In the genomic region with DNA sequence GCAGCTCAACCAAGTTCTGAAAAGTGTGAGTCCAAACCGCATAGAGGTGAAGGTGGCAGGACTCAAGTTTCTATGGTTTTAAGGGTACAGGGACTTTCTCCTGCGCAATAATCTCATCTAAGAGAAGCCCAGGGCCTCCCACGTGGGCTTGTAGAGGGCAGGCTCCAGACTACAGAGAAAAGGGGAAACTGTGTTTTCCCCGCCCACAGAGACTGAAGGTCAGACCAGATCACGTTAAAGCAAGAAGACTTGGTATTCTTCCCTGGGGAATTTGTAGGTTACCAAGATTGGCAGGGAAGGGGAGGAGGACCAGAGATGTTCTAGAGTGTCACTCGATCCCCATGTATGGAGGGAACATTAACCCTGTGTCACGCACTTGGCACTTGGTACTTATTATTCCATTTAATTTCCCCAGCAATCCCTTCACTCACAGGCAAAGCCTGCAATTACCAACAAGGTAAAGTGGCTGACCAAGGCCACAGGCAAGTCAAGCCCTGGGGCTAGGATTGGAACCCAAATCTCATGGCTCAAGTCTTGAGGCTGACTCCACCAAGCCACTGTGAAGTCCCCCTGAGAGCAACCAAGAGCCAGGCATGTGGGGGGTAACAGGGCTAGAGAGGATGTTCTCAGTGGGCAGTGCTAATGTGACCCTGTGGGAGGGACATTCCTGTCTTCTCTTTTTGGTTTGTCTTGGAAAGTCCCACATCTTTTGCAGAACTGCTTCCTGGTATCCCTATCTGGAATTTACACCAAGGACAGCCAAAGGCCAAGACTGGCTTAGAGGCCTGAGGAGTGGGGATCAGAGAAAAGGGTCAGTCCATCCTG, we compare ENCODE assay signal across 12 cellular contexts. TPM values are rescaled to one million over a fixed set of nuclear protein-coding genes. Genes with fewer than 3 reads are reported as not detected.
DNase-seq lines count a peak whose midpoint lies in the region; ATAC-seq and TF ChIP-seq lines count a peak whose summit lies in the region.
"Had no signal": no experiment of that assay in that cellular context is flagged by ENCODE, and none has a peak within 500 bp of the region (broad histone marks: within the 10 kb centered on the region; RNA-seq: fewer than 3 reads in every experiment).

No MANE protein-coding gene starts in this region.

- H2AFZ ChIP-seq in H9 (ENCODE audit: low read length), result no peak overlapping the region

- H3K14ac ChIP-seq in H9 (ENCODE audit: insufficient read depth, low read length), result no peak overlapping the region

- no peaks in the 10 kb centered on the region for H3K27me3 ChIP-seq in H9 (ENCODE audit: insufficient read depth, low read length)

- H3K9me3 ChIP-seq in H9 (ENCODE audit: control insufficient read depth, low read depth, low read length), result no peaks in the 10 kb centered on the region

- H3K23ac ChIP-seq in H9 (ENCODE audit: insufficient read length, low read depth, low read length), result no peak overlapping the region

- no peak overlapping the region for H2BK12ac ChIP-seq in H9 (ENCODE audit: insufficient read length, low read depth, low read length)

- peak overlapping the region; percentile 68 to 85 (median 77) for H3K27ac Mint-ChIP-seq in CD14-positive monocyte
- H3K27ac Mint-ChIP-seq in activated T-helper 2 cell treated with anti-CD3 and anti-CD28 coated beads, Interferon-gamma antibody, Interleukin-2, Interleukin-4, amounts not matched to agents 10 μg/mL and 5 μg/mL and 100 μg/mL, durations not matched to agents 14 hours and 24 hours and 36 hours, result peak overlapping the region; percentile 54
- H3K27ac Mint-ChIP-seq in H9, result no peak overlapping the region

- no peaks in the 10 kb centered on the region for H3K79me2 ChIP-seq in H9 (ENCODE audit: insufficient read depth, low read length)

- H4K91ac ChIP-seq in H9 (ENCODE audit: insufficient read length, low read depth, low read length), result no peak overlapping the region

- no peak overlapping the region for H4K5ac ChIP-seq in H9 (ENCODE audit: insufficient read length, low read depth, low read length)

- peaks cover 46% of the 10 kb centered on the region for H3K4me1 Mint-ChIP-seq in CD14-positive monocyte
- H3K4me1 Mint-ChIP-seq in activated T-helper 2 cell treated with anti-CD3 and anti-CD28 coated beads, Interferon-gamma antibody, Interleukin-2, Interleukin-4, amounts not matched to agents 10 μg/mL and 5 μg/mL and 100 μg/mL, durations not matched to agents 14 hours and 24 hours and 36 hours (ENCODE audit: low read depth), result peaks cover 47% of the 10 kb centered on the region
- peaks cover 14 to 16% of the 10 kb centered on the region in 2 experiments for H3K4me1 Mint-ChIP-seq in H9

- H4K20me1 ChIP-seq in H9 (ENCODE audit: control insufficient read depth, insufficient read depth, insufficient read length), result no peaks in the 10 kb centered on the region

- no peak overlapping the region for H3K4me2 ChIP-seq in H9 (ENCODE audit: insufficient read depth, insufficient read length, low read length)

- H3K18ac ChIP-seq in H9 (ENCODE audit: insufficient read length, low read depth, low read length), result no peak overlapping the region

- no peak overlapping the region for H2BK120ac ChIP-seq in H9 (ENCODE audit: low read depth, low read length, poor library complexity, severe bottlenecking)

- no peak overlapping the region for H3K4me3 Mint-ChIP-seq in CD14-positive monocyte
- H3K4me3 Mint-ChIP-seq in activated T-helper 2 cell treated with anti-CD3 and anti-CD28 coated beads, Interferon-gamma antibody, Interleukin-2, Interleukin-4, amounts not matched to agents 10 μg/mL and 5 μg/mL and 100 μg/mL, durations not matched to agents 14 hours and 24 hours and 36 hours (ENCODE audit: low read depth), result no peak overlapping the region
- no peak overlapping the region for H3K4me3 Mint-ChIP-seq in H9

- H3K9ac ChIP-seq in H9 (ENCODE audit: extremely low read depth, insufficient read length, low read length), result no peak overlapping the region

- no peak overlapping the region for H3K27ac ChIP-seq in H9 (ENCODE audit: insufficient read length, low read depth, low read length)

- no peaks in the 10 kb centered on the region for H3K9me3 Mint-ChIP-seq in CD14-positive monocyte
- no peaks in the 10 kb centered on the region for H3K9me3 Mint-ChIP-seq in activated T-helper 2 cell treated with anti-CD3 and anti-CD28 coated beads, Interferon-gamma antibody, Interleukin-2, Interleukin-4, amounts not matched to agents 10 μg/mL and 5 μg/mL and 100 μg/mL, durations not matched to agents 14 hours and 24 hours and 36 hours
- no peaks in the 10 kb centered on the region for H3K9me3 Mint-ChIP-seq in H9

- H3K27me3 Mint-ChIP-seq in CD14-positive monocyte (ENCODE audit: low read depth in 3 of 3) (peaks cover 0 to 4% (median 0%) of the 10 kb centered on the region in 3 donors), H9 (ENCODE audit: low read depth) (peaks cover 2% of the 10 kb centered on the region)
- H3K27me3 Mint-ChIP-seq in activated T-helper 2 cell treated with anti-CD3 and anti-CD28 coated beads, Interferon-gamma antibody, Interleukin-2, Interleukin-4, amounts not matched to agents 10 μg/mL and 5 μg/mL and 100 μg/mL, durations not matched to agents 14 hours and 24 hours and 36 hours (ENCODE audit: low read depth), result peaks cover 1% of the 10 kb centered on the region

- H3K4ac ChIP-seq in H9 (ENCODE audit: low read depth, low read length), result no peak overlapping the region

- no peaks in the 10 kb centered on the region for H3K23me2 ChIP-seq in H9 (ENCODE audit: insufficient read length, low read depth, low read length, poor library complexity, severe bottlenecking)

- H3K36me3 Mint-ChIP-seq in CD14-positive monocyte, result no peaks in the 10 kb centered on the region
- H3K36me3 Mint-ChIP-seq in activated T-helper 2 cell treated with anti-CD3 and anti-CD28 coated beads, Interferon-gamma antibody, Interleukin-2, Interleukin-4, amounts not matched to agents 10 μg/mL and 5 μg/mL and 100 μg/mL, durations not matched to agents 14 hours and 24 hours and 36 hours (ENCODE audit: low read depth), result no peaks in the 10 kb centered on the region
- no peaks in the 10 kb centered on the region for H3K36me3 Mint-ChIP-seq in H9 (ENCODE audit: insufficient read depth in 1 of 3, low read depth in 3 of 3)

- H2AK5ac ChIP-seq in H9 (ENCODE audit: insufficient read length, low read length), result no peak overlapping the region

- TF ChIP-seq CTCF in CD14-positive monocyte (IDR thresholded peaks at IDR 0.05), result no peak
- TF ChIP-seq CTCF in H9 (conservative IDR thresholded peaks at IDR 0.05), result no peak

- no peak overlapping the region for H2BK20ac ChIP-seq in H9 (ENCODE audit: low read depth, low read length, poor library complexity, severe bottlenecking)

- H2BK5ac ChIP-seq in H9 (ENCODE audit: insufficient read length, low read length), result no peak overlapping the region

- H4K8ac ChIP-seq in H9 (replicated peaks; ENCODE audit: insufficient read length, low read depth, low read length), result no peak overlapping the region

- H3T11ph ChIP-seq in H9 (ENCODE audit: low read length), result no peak overlapping the region

- no CpG with 5 or more reads among the region's 7 CpGs for WGBS in H9 (ENCODE audit: extremely low coverage, insufficient read length, low lambda C conversion rate)

- no peak overlapping the region for H2BK15ac ChIP-seq in H9 (ENCODE audit: low read depth, low read length)

- H3K56ac ChIP-seq in H9 (ENCODE audit: insufficient read length, low read depth, low read length), result no peak overlapping the region

- ATAC-seq in GM19395 (IDR thresholded peaks at IDR 0.05; ENCODE audit: unreplicated experiment), result peak; percentile 66
- peak; percentile 76 for ATAC-seq in HG03175 (IDR thresholded peaks at IDR 0.05; ENCODE audit: unreplicated experiment)

- DNase-seq in CD14-positive monocyte (ENCODE audit: low spot score) (peak; percentile 70), H9 (no peak), HPDE6-E6E7 (ENCODE audit: extremely low spot score) (no peak), LoVo (ENCODE audit: low spot score) (no peak)
- no peak for DNase-seq in activated T-helper 2 cell treated with anti-CD3 and anti-CD28 coated beads, Interferon-gamma antibody, Interleukin-2, Interleukin-4, amounts not matched to agents 10 μg/mL and 5 μg/mL and 100 μg/mL, durations not matched to agents 14 hours and 24 hours and 36 hours (ENCODE audit: low spot score)
- no peak for DNase-seq in central memory CD4-positive, alpha-beta T cell
- DNase-seq: DMS53; KG1; naive thymus-derived CD8-positive, alpha-beta T cell; stimulated activated naive CD4-positive, alpha-beta T cell had no signal

- H3K79me1 ChIP-seq in H9 (ENCODE audit: insufficient read depth, low read depth, low read length, poor library complexity, severe bottlenecking), result no peaks in the 10 kb centered on the region

- no peaks in the 10 kb centered on the region; the same call in 1 of the 2 replicates for H3K4me1 ChIP-seq in H9 (ENCODE audit: insufficient read depth, low read length)

- intact Hi-C loops in CD14-positive monocyte (cut with micrococcal nuclease), result loop anchor here in 1 of 2 donors (2.0 kb wide), 1 partner anchor 17 kb away; no protein-coding TSS in a partner anchor
- intact Hi-C loops in activated T-helper 2 cell treated with anti-CD3 and anti-CD28 coated beads, Interferon-gamma antibody, Interleukin-2, Interleukin-4, amounts not matched to agents 10 μg/mL and 5 μg/mL and 100 μg/mL, durations not matched to agents 14 hours and 24 hours and 36 hours (cut with micrococcal nuclease), result loop anchor here (1.0 to 2.0 kb wide), 4 partner anchors 15 to 43 kb away; no protein-coding TSS in a partner anchor

RNA-seq across cellular contexts. Expression of a gene that starts 18.3 kb away (rescaled TPM):
- 10 to 100 TPM; 26.1 to 35.8 TPM for polyA plus RNA-seq in CD14-positive monocyte
- total RNA-seq in activated T-helper 2 cell treated with anti-CD3 and anti-CD28 coated beads, Interferon-gamma antibody, Interleukin-2, Interleukin-4, amounts not matched to agents 10 μg/mL and 5 μg/mL and 100 μg/mL, durations not matched to agents 14 hours and 24 hours and 36 hours, result 44.6 and 47.7 TPM in 2 replicates
- 13.7 and 14.3 TPM in 2 replicates for total RNA-seq in H9 (2021)

Comparison
In these comparisons a context has a peak if more than half of its experiments do, and no peak if none do; other contexts are left out.
1. H3K27ac Mint-ChIP-seq: peak in CD14-positive monocyte (7 of 7) and activated T-helper 2 cell treated with anti-CD3 and anti-CD28 coated beads, Interferon-gamma antibody, Interleukin-2, Interleukin-4, amounts not matched to agents 10 μg/mL and 5 μg/mL and 100 μg/mL, durations not matched to agents 14 hours and 24 hours and 36 hours (single experiment); none in H9 (0 of 3).